ENCODE assay signal across 13 cellular contexts in the genomic region with DNA sequence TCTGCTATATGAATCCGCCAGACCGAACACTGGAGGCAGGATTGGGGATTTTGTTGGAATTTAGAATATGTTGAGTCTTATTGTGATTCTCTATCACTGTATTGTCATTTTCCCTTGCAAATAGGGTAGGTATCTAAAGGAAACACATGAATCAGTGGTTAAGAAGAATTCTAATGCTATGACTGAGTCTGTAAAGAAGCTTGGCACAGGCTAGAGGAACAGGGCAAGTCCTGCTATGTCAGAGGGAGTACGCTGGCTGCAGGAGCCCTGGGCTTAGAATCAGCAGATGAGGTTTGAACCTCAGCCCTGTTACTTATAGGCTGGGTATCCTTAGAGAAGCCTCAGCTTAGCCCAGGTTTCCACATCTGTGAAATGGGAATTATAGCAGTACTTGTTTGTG.
DNase-seq lines count a peak whose midpoint lies in the region; ATAC-seq and TF ChIP-seq lines count a peak whose summit lies in the region.
"Had no signal": no experiment of that assay in that cellular context is flagged by ENCODE, and none has a peak within 500 bp of the region (broad histone marks: within the 10 kb centered on the region; RNA-seq: fewer than 3 reads in every experiment).

No MANE protein-coding gene starts in this region.

- H3K36me3 Mint-ChIP-seq in stimulated activated naive CD8-positive, alpha-beta T cell treated with anti-CD3 and anti-CD28 coated beads, Interleukin-15, Interleukin-2, amounts not matched to agents 100 ng/mL and 50 ng/mL, for 24 hours (ENCODE audit: low read depth) = peaks cover 11% of the 10 kb centered on the region
- H3K36me3 Mint-ChIP-seq in stimulated activated naive B cell treated with anti-CD40 and anti-IgM and Interleukin-4, amounts not matched to agents 10 μg/mL and 1 μg/mL and 100 μg/mL, for 72 hours = peaks cover 3 to 14% of the 10 kb centered on the region in 2 donors

- no peaks in the 10 kb centered on the region for H4K20me1 ChIP-seq in OCI-LY7 (ENCODE audit: insufficient read depth, low read length)

- no peak overlapping the region for H3K9ac ChIP-seq in adipocyte (ENCODE audit: low read length)

- H3K27ac ChIP-seq in foreskin keratinocyte (peak overlapping the region; percentile 97), aorta (ENCODE audit: low read depth in 1 of 2, low read length in 2 of 2) (no peak overlapping the region), OCI-LY7 (ENCODE audit: low read depth, low read length, poor library complexity, severe bottlenecking) (no peak overlapping the region)
- H3K27ac ChIP-seq: C4-2B, cardiac muscle cell had no signal

- peaks cover 35% of the 10 kb centered on the region for H3K4me1 Mint-ChIP-seq in stimulated activated naive CD8-positive, alpha-beta T cell treated with anti-CD3 and anti-CD28 coated beads, Interleukin-15, Interleukin-2, amounts not matched to agents 100 ng/mL and 50 ng/mL, for 24 hours (ENCODE audit: low read depth)
- peaks cover 10% of the 10 kb centered on the region for H3K4me1 Mint-ChIP-seq in stimulated activated naive CD8-positive, alpha-beta T cell treated with anti-CD3 and anti-CD28 coated beads, Interleukin-15, amount 100 ng/mL, for 72 hours
- H3K4me1 Mint-ChIP-seq in stimulated activated naive B cell treated with anti-CD40 and anti-IgM and Interleukin-4, amounts not matched to agents 10 μg/mL and 1 μg/mL and 100 μg/mL, for 72 hours = peaks cover 9 to 11% of the 10 kb centered on the region in 2 donors

- POLR2A ChIA-PET in OCI-LY7 (lab: Charles Lee) = interaction anchor here (0.5 to 1.0 kb wide), 2 partner anchors 15 to 186 kb away, joined by 3 read pairs; no protein-coding TSS in a partner anchor

- no peaks in the 10 kb centered on the region for H3K36me3 ChIP-seq in adipocyte (ENCODE audit: control insufficient read depth, insufficient read depth, low read length, severe bottlenecking)
- H3K36me3 ChIP-seq in aorta (ENCODE audit: control insufficient read depth in 1 of 2, insufficient read depth in 2 of 2, low read length in 1 of 2) = no peaks in the 10 kb centered on the region
- H3K36me3 ChIP-seq in OCI-LY7 (ENCODE audit: insufficient read depth, low read length) = no peaks in the 10 kb centered on the region
- H3K36me3 ChIP-seq: cardiac muscle cell had no signal

- intact Hi-C loops in aorta (cut with DNase I) = no loop called here
- intact Hi-C loops in OCI-LY7 (cut with micrococcal nuclease; ENCODE audit: unreplicated experiment) = no loop called here

- no peak overlapping the region for H3K4me3 Mint-ChIP-seq in stimulated activated naive CD8-positive, alpha-beta T cell treated with anti-CD3 and anti-CD28 coated beads, Interleukin-15, Interleukin-2, amounts not matched to agents 100 ng/mL and 50 ng/mL, for 24 hours
- no peak overlapping the region for H3K4me3 Mint-ChIP-seq in stimulated activated naive CD8-positive, alpha-beta T cell treated with anti-CD3 and anti-CD28 coated beads, Interleukin-15, amount 100 ng/mL, for 72 hours
- no peak overlapping the region for H3K4me3 Mint-ChIP-seq in stimulated activated naive B cell treated with anti-CD40 and anti-IgM and Interleukin-4, amounts not matched to agents 10 μg/mL and 1 μg/mL and 100 μg/mL, for 72 hours
- H3K4me3 Mint-ChIP-seq: nephron, T-cell had no signal

- CTCF ChIA-PET in OCI-LY7 (lab: Charles Lee; ENCODE audit: unreplicated experiment) = no interaction called here

- DNase-seq in stimulated activated naive CD8-positive, alpha-beta T cell treated with anti-CD3 and anti-CD28 coated beads, Interleukin-15, amount 100 ng/mL, for 72 hours = no peak
- DNase-seq in adipocyte (ENCODE audit: low read depth) (peak; percentile 90), foreskin keratinocyte (peak; percentile 98 to 99), aorta (peak in 1 of 2 donors; percentile 57), OCI-LY7 (ENCODE audit: low spot score) (no peak)
- DNase-seq in stimulated activated naive B cell treated with anti-CD40 and anti-IgM and Interleukin-4, amounts not matched to agents 10 μg/mL and 1 μg/mL and 100 μg/mL, for 72 hours = no peak
- no peak for DNase-seq in activated CD4-positive, alpha-beta T cell treated with anti-CD3 and anti-CD28 coated beads for 4 hours
- DNase-seq: activated CD8-positive, alpha-beta memory T cell treated with anti-CD3 and anti-CD28 coated beads, Interleukin-2, amount 50 U/mL, for 4 hours; T-cell had no signal

- H3K27me3 Mint-ChIP-seq in stimulated activated naive CD8-positive, alpha-beta T cell treated with anti-CD3 and anti-CD28 coated beads, Interleukin-15, Interleukin-2, amounts not matched to agents 100 ng/mL and 50 ng/mL, for 24 hours = no peaks in the 10 kb centered on the region
- no peaks in the 10 kb centered on the region for H3K27me3 Mint-ChIP-seq in stimulated activated naive CD8-positive, alpha-beta T cell treated with anti-CD3 and anti-CD28 coated beads, Interleukin-15, amount 100 ng/mL, for 72 hours
- H3K27me3 Mint-ChIP-seq in stimulated activated naive B cell treated with anti-CD40 and anti-IgM and Interleukin-4, amounts not matched to agents 10 μg/mL and 1 μg/mL and 100 μg/mL, for 72 hours = no peaks in the 10 kb centered on the region
- H3K27me3 Mint-ChIP-seq: T-cell had no signal

- H3K79me2 ChIP-seq in OCI-LY7 (ENCODE audit: insufficient read depth, low read depth, low read length) = no peaks in the 10 kb centered on the region

- no peak overlapping the region for H2AFZ ChIP-seq in OCI-LY7 (ENCODE audit: low read length)

- H3K4me2 ChIP-seq in OCI-LY7 (ENCODE audit: low read length) = no peak overlapping the region

- H3K4me3 ChIP-seq in adipocyte (ENCODE audit: low read length) (no peak overlapping the region), aorta (ENCODE audit: low read length in 2 of 2) (no peak overlapping the region), OCI-LY7 (ENCODE audit: low read depth, low read length, poor library complexity, severe bottlenecking) (no peak overlapping the region)
- H3K4me3 ChIP-seq: cardiac muscle cell had no signal

- peaks cover 4% of the 10 kb centered on the region for H3K9me3 Mint-ChIP-seq in stimulated activated naive CD8-positive, alpha-beta T cell treated with anti-CD3 and anti-CD28 coated beads, Interleukin-15, Interleukin-2, amounts not matched to agents 100 ng/mL and 50 ng/mL, for 24 hours
- H3K9me3 Mint-ChIP-seq in stimulated activated naive CD8-positive, alpha-beta T cell treated with anti-CD3 and anti-CD28 coated beads, Interleukin-15, amount 100 ng/mL, for 72 hours = peaks cover 4 to 18% of the 10 kb centered on the region in 2 donors
- peaks cover 5 to 6% of the 10 kb centered on the region in 2 donors for H3K9me3 Mint-ChIP-seq in stimulated activated naive B cell treated with anti-CD40 and anti-IgM and Interleukin-4, amounts not matched to agents 10 μg/mL and 1 μg/mL and 100 μg/mL, for 72 hours

- no peaks in the 10 kb centered on the region for H3K9me3 ChIP-seq in adipocyte (ENCODE audit: control insufficient read depth, low read length)
- H3K9me3 ChIP-seq in aorta (ENCODE audit: control insufficient read depth, low read length) = no peaks in the 10 kb centered on the region
- no peaks in the 10 kb centered on the region for H3K9me3 ChIP-seq in OCI-LY7 (ENCODE audit: low read length)

- no peak for ATAC-seq in stimulated activated naive CD8-positive, alpha-beta T cell treated with anti-CD3 and anti-CD28 coated beads, Interleukin-15, amount 100 ng/mL, for 72 hours
- peak; percentile 90 for ATAC-seq in foreskin keratinocyte
- ATAC-seq in aorta (ENCODE audit: low FRiP score) = peak; percentile 53
- no peak for ATAC-seq in stimulated activated naive B cell treated with anti-CD40 and anti-IgM and Interleukin-4, amounts not matched to agents 10 μg/mL and 1 μg/mL and 100 μg/mL, for 72 hours (replicated peaks)
- ATAC-seq: T-cell had no signal

- TF ChIP-seq CTCF in foreskin keratinocyte (conservative IDR thresholded peaks at IDR 0.05) (peak; percentile 20), OCI-LY7 (conservative IDR thresholded peaks at IDR 0.05; ENCODE audit: low read length) (no peak)

- peak overlapping the region; percentile 12 for H3K27ac Mint-ChIP-seq in stimulated activated naive CD8-positive, alpha-beta T cell treated with anti-CD3 and anti-CD28 coated beads, Interleukin-15, Interleukin-2, amounts not matched to agents 100 ng/mL and 50 ng/mL, for 24 hours
- H3K27ac Mint-ChIP-seq in stimulated activated naive CD8-positive, alpha-beta T cell treated with anti-CD3 and anti-CD28 coated beads, Interleukin-15, amount 100 ng/mL, for 72 hours = peak overlapping the region in 1 of 2 donors; percentile 24
- no peak overlapping the region for H3K27ac Mint-ChIP-seq in stimulated activated naive B cell treated with anti-CD40 and anti-IgM and Interleukin-4, amounts not matched to agents 10 μg/mL and 1 μg/mL and 100 μg/mL, for 72 hours

- BruUV-seq in OCI-LY7 (replicated peaks; lab: Mats Ljungman, UMichigan) = no TSS peak

- peaks cover 49% of the 10 kb centered on the region for H3K4me1 ChIP-seq in adipocyte (ENCODE audit: control insufficient read depth, insufficient read depth, low read length)
- peaks cover 32% of the 10 kb centered on the region for H3K4me1 ChIP-seq in foreskin keratinocyte
- H3K4me1 ChIP-seq in aorta (ENCODE audit: control insufficient read depth in 1 of 2, insufficient read depth in 2 of 2, low read length in 2 of 2) = peaks cover 2 to 3% of the 10 kb centered on the region in 2 donors
- no peaks in the 10 kb centered on the region for H3K4me1 ChIP-seq in OCI-LY7 (ENCODE audit: insufficient read depth, low read length, poor library complexity, severe bottlenecking)

- H3K27me3 ChIP-seq in adipocyte (replicated peaks; ENCODE audit: control insufficient read depth, insufficient read depth, low read length) (no peaks in the 10 kb centered on the region), foreskin keratinocyte (no peaks in the 10 kb centered on the region), aorta (ENCODE audit: control insufficient read depth in 1 of 2, insufficient read depth in 2 of 2, low read length in 1 of 2) (no peaks in the 10 kb centered on the region)
- H3K27me3 ChIP-seq: cardiac muscle cell had no signal

- WGBS in aorta, 2 donors = 57 to 67% methylated on average over 3 of the region's 3 CpGs

- no peaks in the 10 kb centered on the region for H3K9me2 ChIP-seq in OCI-LY7 (ENCODE audit: insufficient read depth, low read length)

Comparison
In these comparisons a context has a peak if more than half of its experiments do, and no peak if none do; other contexts are left out.
1. ATAC-seq: peak in foreskin keratinocyte (single experiment) and aorta (single experiment); none in stimulated activated naive CD8-positive, alpha-beta T cell treated with anti-CD3 and anti-CD28 coated beads, Interleukin-15, amount 100 ng/mL, for 72 hours (single experiment) and stimulated activated naive B cell treated with anti-CD40 and anti-IgM and Interleukin-4, amounts not matched to agents 10 μg/mL and 1 μg/mL and 100 μg/mL, for 72 hours (0 of 2).
2. DNase-seq: peak in adipocyte (single experiment) and foreskin keratinocyte (2 of 2); none in stimulated activated naive CD8-positive, alpha-beta T cell treated with anti-CD3 and anti-CD28 coated beads, Interleukin-15, amount 100 ng/mL, for 72 hours (0 of 2), stimulated activated naive B cell treated with anti-CD40 and anti-IgM and Interleukin-4, amounts not matched to agents 10 μg/mL and 1 μg/mL and 100 μg/mL, for 72 hours (single experiment), OCI-LY7 (single experiment) and activated CD4-positive, alpha-beta T cell treated with anti-CD3 and anti-CD28 coated beads for 4 hours (0 of 2).